Comparison of ENCODE assay signal across 8 cellular contexts in genomic region chr17:36544049-36544319, GRCh38. TPM values are rescaled to one million over a fixed set of nuclear protein-coding genes. Genes with fewer than 3 reads are reported as not detected.
DNase-seq lines count a peak whose midpoint lies in the region; ATAC-seq and TF ChIP-seq lines count a peak whose summit lies in the region.

No MANE protein-coding gene starts in this region.

- DNase-seq in COR-L47 (lab: John Stamatoyannopoulos, UW) (peak; percentile 58), NB4 (ENCODE audit: low read depth) (peak; percentile 83), heart right ventricle (peak in 1 of 2 donors; percentile 26), posterior vena cava (ENCODE audit: low spot score) (peak; percentile 84), epidermal melanocyte (ENCODE audit: insufficient read length, low spot score) (no peak)

- H3K4me1 ChIP-seq in heart right ventricle: peaks cover 16 to 47% (median 40%) of the 10 kb centered on the region in 9 donors

- TF ChIP-seq CTCF in NB4 (IDR thresholded peaks at IDR 0.05; ENCODE audit: low read depth, low read length) (no peak), heart right ventricle (IDR thresholded peaks at IDR 0.05) (peak in 2 of 9 donors; percentile 26 to 32)

- H3K36me3 ChIP-seq in heart right ventricle: peaks cover 0 to 40% (median 0%) of the 10 kb centered on the region in 9 donors

- WGBS in heart right ventricle, 2 donors: 0 to 1% methylated on average over 11 of the region's 11 CpGs

- peak overlapping the region; percentile 97 to 100 (median 100) for H3K27ac ChIP-seq in heart right ventricle

- H3K9me3 Mint-ChIP-seq in activated naive CD8-positive, alpha-beta T cell (ENCODE audit: low read depth): no peaks in the 10 kb centered on the region

- H3K4me3 ChIP-seq in NB4 (ENCODE audit: low read depth, low read length) (peak overlapping the region; percentile 84), heart right ventricle (peak overlapping the region; percentile 69 to 98 (median 86))

- no peaks in the 10 kb centered on the region for H3K9me3 ChIP-seq in heart right ventricle

- ATAC-seq in GM21515 (IDR thresholded peaks at IDR 0.05; ENCODE audit: unreplicated experiment) (peak; percentile 11), heart right ventricle (peak in 7 of 8 donors; percentile 0 to 21 (median 6)), HG03571 (IDR thresholded peaks at IDR 0.05; ENCODE audit: unreplicated experiment) (no peak)

- H3K4me1 Mint-ChIP-seq in activated naive CD8-positive, alpha-beta T cell (ENCODE audit: low read depth): peaks cover 31% of the 10 kb centered on the region

- no peaks in the 10 kb centered on the region for H3K27me3 ChIP-seq in heart right ventricle

- intact Hi-C loops in heart right ventricle (cut with DNase I) (loop anchor here in 2 of 10 donors (10.0 kb wide), 2 partner anchors 51 to 59 kb away; partner anchors contain the start of genes DHRS11 (in 1 of the 2) and ZNHIT3 (in 1 of the 2)), posterior vena cava (cut with DNase I) (no loop called here)

- peak; percentile 37 for TF ChIP-seq POLR2A in NB4 (IDR thresholded peaks at IDR 0.05; ENCODE audit: extremely low read depth, insufficient read length)

- H3K27me3 Mint-ChIP-seq in activated naive CD8-positive, alpha-beta T cell: no peaks in the 10 kb centered on the region

- peaks cover 3% of the 10 kb centered on the region for H3K36me3 Mint-ChIP-seq in activated naive CD8-positive, alpha-beta T cell

- peak overlapping the region; percentile 96 for H3K4me3 Mint-ChIP-seq in activated naive CD8-positive, alpha-beta T cell

- H3K27ac Mint-ChIP-seq in activated naive CD8-positive, alpha-beta T cell: peak overlapping the region; percentile 97

RNA-seq across cellular contexts. Expression of gene GGNBP2, which starts 0.7 kb away (rescaled TPM):
- total RNA-seq in heart right ventricle: 10 to 100 TPM; 35.6 to 51.2 (median 48.1) TPM
- 10 to 100 TPM; 25.9 to 41.3 TPM for polyA plus RNA-seq in heart right ventricle
- total RNA-seq in posterior vena cava: 10 to 100 TPM; 64.0 to 65.5 TPM

RNA-seq across cellular contexts. Expression of gene PIGW, which starts 9.2 kb away (rescaled TPM):
- total RNA-seq in heart right ventricle (10 to 100 TPM in 1 of 10 donors, 1 to 10 TPM in 9; 4.0 to 10.2 (median 6.5) TPM), posterior vena cava (1 to 10 TPM; 6.0 to 6.3 TPM)
- 1 to 10 TPM; 2.5 to 5.1 TPM for polyA plus RNA-seq in heart right ventricle

RNA-seq across cellular contexts. Expression of gene MYO19, which starts 9.3 kb away (rescaled TPM):
- 10 to 100 TPM in 9 of 10 donors, 1 to 10 TPM in 1; 8.8 to 22.9 (median 13.9) TPM for total RNA-seq in heart right ventricle
- 10 to 100 TPM; 15.6 to 40.4 TPM for polyA plus RNA-seq in heart right ventricle
- 10 to 100 TPM; 32.7 to 36.4 TPM for total RNA-seq in posterior vena cava

RNA-seq across cellular contexts. Expression of gene DHRS11, which starts 47.7 kb away (rescaled TPM):
- total RNA-seq in heart right ventricle: 10 to 100 TPM; 11.0 to 24.7 (median 18.9) TPM
- polyA plus RNA-seq in heart right ventricle: 10 to 100 TPM; 12.9 to 23.3 TPM
- 1 to 10 TPM; 3.5 to 5.4 TPM for total RNA-seq in posterior vena cava

RNA-seq across cellular contexts. Expression of gene MRM1, which starts 57.4 kb away (rescaled TPM):
- total RNA-seq in heart right ventricle (1 to 10 TPM; 5.5 to 8.8 (median 6.8) TPM), posterior vena cava (1 to 10 TPM; 2.9 to 3.8 TPM)
- 10 to 100 TPM in 1 of 2 donors, 1 to 10 TPM in 1; 9.1 to 10.3 TPM for polyA plus RNA-seq in heart right ventricle
